In genomic region chr6:132446842-132447241, GRCh38 we compare ENCODE assay signal across 26 cellular contexts. TPM values are rescaled to one million over a fixed set of nuclear protein-coding genes. Genes with fewer than 3 reads are reported as not detected.
DNase-seq lines count a peak whose midpoint lies in the region; ATAC-seq, FAIRE-seq and TF ChIP-seq lines count a peak whose summit lies in the region.
"Had no signal": no experiment of that assay in that cellular context is flagged by ENCODE, and none has a peak within 500 bp of the region (broad histone marks: within the 10 kb centered on the region; RNA-seq: fewer than 3 reads in every experiment).

No MANE protein-coding gene starts in this region.

- no peak overlapping the region for H2AFZ ChIP-seq in GM23248
- H2AFZ ChIP-seq in K562 (ENCODE audit: low read depth, low read length), result no peak overlapping the region
- H2AFZ ChIP-seq: PC-9 had no signal

- H3K9me1 ChIP-seq in K562 (ENCODE audit: control insufficient read depth, insufficient read depth, low read length), result no peaks in the 10 kb centered on the region

- POLR2A ChIA-PET in A549 (lab: Yijun Ruan, JAX) (no interaction called here), K562 (lab: Yijun Ruan, JAX) (no interaction called here)

- FAIRE-seq in A549 (lab: Jason Lieb, UNC), result no peak
- FAIRE-seq in K562 (lab: Jason Lieb, UNC), result no peak
- FAIRE-seq: GM12891, H54 had no signal

- ATAC-seq in A549 (no peak), K562 (no peak)
- ATAC-seq: CD8-positive, alpha-beta T cell had no signal

- H3K36me3 ChIP-seq in GM23248 (ENCODE audit: low read depth), result peaks cover 12% of the 10 kb centered on the region; the same call in 1 of the 2 replicates
- H3K36me3 ChIP-seq in K562 (ENCODE audit: control insufficient read depth, insufficient read depth, low read length), result no peaks in the 10 kb centered on the region
- H3K36me3 ChIP-seq: MG63, SJSA1 had no signal

- CTCF ChIA-PET in A549 (lab: Yijun Ruan, JAX) (interaction anchor here (0.5 to 1.9 kb wide), 3 partner anchors 9 to 146 kb away, joined by 3 to 5 read pairs (median 5); no protein-coding TSS in a partner anchor), K562 (lab: Yijun Ruan, JAX; ENCODE audit: low intra/inter-chr PET ratio) (no interaction called here)

- H3K27ac Mint-ChIP-seq in nephron progenitor cell, result peak overlapping the region; percentile 68
- H3K27ac Mint-ChIP-seq in endothelial cell (ENCODE audit: unreplicated experiment), result no peak overlapping the region
- H3K27ac Mint-ChIP-seq: CD8-positive, alpha-beta T cell had no signal

- H3K4me2 ChIP-seq in A549 (no peak overlapping the region), GM23248 (ENCODE audit: unreplicated experiment) (peak overlapping the region; percentile 74), K562 (ENCODE audit: insufficient read depth, low read length) (no peak overlapping the region)
- H3K4me2 ChIP-seq: PC-9 had no signal

- H4K20me1 ChIP-seq in GM23248 (ENCODE audit: insufficient read depth) (no peaks in the 10 kb centered on the region), K562 (replicated peaks; ENCODE audit: control insufficient read depth, insufficient read depth, low read length) (no peaks in the 10 kb centered on the region)

- H3F3A ChIP-seq in GM23248 (ENCODE audit: insufficient read depth), result peaks cover 42% of the 10 kb centered on the region

- TF ChIP-seq RAD21 in A549 (conservative IDR thresholded peaks at IDR 0.05 in 1 of 2, IDR thresholded peaks at IDR 0.05 in 1 of 2) (no peak), K562 (CRISPR knock-in tag; conservative IDR thresholded peaks at IDR 0.05 in 1 of 2, IDR thresholded peaks at IDR 0.05 in 1 of 2) (no peak)

- H3K27me3 ChIP-seq in GM23248 (replicated peaks; ENCODE audit: insufficient read depth) (no peaks in the 10 kb centered on the region), K562 (ENCODE audit: control insufficient read depth in 2 of 2, insufficient read depth in 2 of 2, low read length in 2 of 2) (no peaks in the 10 kb centered on the region)
- H3K27me3 ChIP-seq: MG63, SJSA1 had no signal

- TF ChIP-seq CTCF in A549 (IDR thresholded peaks at IDR 0.05) (no peak), K562 (IDR thresholded peaks at IDR 0.05 in 2 of 3, conservative IDR thresholded peaks at IDR 0.05 in 1 of 3; ENCODE audit: insufficient read depth in 2 of 3, low read depth in 1 of 3, low read length in 3 of 3) (no peak), nephron progenitor cell (IDR thresholded peaks at IDR 0.05) (no peak), lower leg skin (IDR thresholded peaks at IDR 0.05) (no peak), endothelial cell (IDR thresholded peaks at IDR 0.05; ENCODE audit: unreplicated experiment) (no peak)

- no TSS peak for BruUV-seq in K562 (replicated peaks; lab: Mats Ljungman, UMichigan)

- H3K4me1 ChIP-seq in A549 (peaks cover 20% of the 10 kb centered on the region), GM23248 (ENCODE audit: insufficient read depth) (peaks cover 37% of the 10 kb centered on the region), K562 (replicated peaks in 1 of 2; ENCODE audit: control insufficient read depth in 2 of 2, insufficient read depth in 2 of 2, low read length in 2 of 2) (no peaks in the 10 kb centered on the region)

- H3K9me3 ChIP-seq in A549 (peaks cover 14% of the 10 kb centered on the region), GM23248 (ENCODE audit: low read depth) (no peaks in the 10 kb centered on the region), K562 (replicated peaks; ENCODE audit: control insufficient read depth, insufficient read depth, low read depth, low read length) (no peaks in the 10 kb centered on the region)

- H3K9me3 Mint-ChIP-seq in nephron progenitor cell, result peaks cover 18% of the 10 kb centered on the region
- no peaks in the 10 kb centered on the region for H3K9me3 Mint-ChIP-seq in endothelial cell (ENCODE audit: unreplicated experiment)

- H3K4me1 Mint-ChIP-seq in nephron progenitor cell, result no peaks in the 10 kb centered on the region
- no peaks in the 10 kb centered on the region for H3K4me1 Mint-ChIP-seq in endothelial cell (ENCODE audit: unreplicated experiment)

- H3K9me2 ChIP-seq in GM23248 (ENCODE audit: insufficient read depth), result no peaks in the 10 kb centered on the region

- H3K27ac ChIP-seq in A549, result no peak overlapping the region
- peak overlapping the region; percentile 88 for H3K27ac ChIP-seq in GM23248
- no peak overlapping the region for H3K27ac ChIP-seq in K562 (ENCODE audit: extremely low read depth, low read depth, low read length)
- H3K27ac ChIP-seq: C4-2B, PC-9, SJSA1 had no signal

- H3K9ac ChIP-seq in GM23248, result no peak overlapping the region
- no peak overlapping the region for H3K9ac ChIP-seq in K562 (ENCODE audit: insufficient read depth in 1 of 2, low read depth in 2 of 2, low read length in 2 of 2)

- intact Hi-C loops in K562 (cut with micrococcal nuclease), result no loop called here
- intact Hi-C loops in lower leg skin (cut with DNase I; ENCODE audit: low total_unique reads), result no loop called here

- in situ Hi-C loops in GM23248 (cut with MboI), result no loop called here
- in situ Hi-C loops in K562 (cut with MboI), result no loop called here

- DNase-seq in A549 (ENCODE audit: low read depth in 1 of 2, low spot score in 1 of 2), result no peak
- DNase-seq in GM23248, result no peak
- DNase-seq in K562 (ENCODE audit: extremely low read depth in 1 of 4, low spot score in 3 of 4), result no peak
- no peak for DNase-seq in nephron progenitor cell
- no peak for DNase-seq in lower leg skin (ENCODE audit: low spot score in 2 of 2)
- DNase-seq in NCI-H146 treated with DMSO at 0.1 percent for 48 hours (lab: John Stamatoyannopoulos, UW; ENCODE audit: unreplicated experiment), result no peak
- DNase-seq in COLO668 (lab: John Stamatoyannopoulos, UW; ENCODE audit: unreplicated experiment), result no peak
- no peak for DNase-seq in endothelial cell (ENCODE audit: low spot score)
- DNase-seq: CD8-positive, alpha-beta T cell; DMS 273 treated with DMSO at 0.1 percent for 48 hours; DMS79; GF-D8; KG1; MG63; NCI-H1105 treated with DMSO at 0.1 percent for 48 hours; NCI-H146; NCI-H2029; NCI-H446 treated with DMSO at 0.1 percent for 48 hours; NCI-H526; NK-92 treated with Interleukin-12 subunit alpha and Interleukin-12 subunit beta, amount 100 ng/mL, for 24 hours; PC-9; Right ventricle myocardium superior had no signal

- peaks cover 36% of the 10 kb centered on the region for H3K36me3 Mint-ChIP-seq in nephron progenitor cell (ENCODE audit: low read depth)
- H3K36me3 Mint-ChIP-seq in endothelial cell (ENCODE audit: low read depth, unreplicated experiment), result peaks cover 14% of the 10 kb centered on the region

- H3K4me3 ChIP-seq in A549 (no peak overlapping the region), GM23248 (no peak overlapping the region), K562 (no peak overlapping the region), lower leg skin (ENCODE audit: low read depth, poor library complexity, severe bottlenecking) (no peak overlapping the region)
- H3K4me3 ChIP-seq: MG63, PC-9, SJSA1 had no signal

- H3K79me2 ChIP-seq in GM23248 (ENCODE audit: insufficient read depth) (no peaks in the 10 kb centered on the region), K562 (ENCODE audit: control insufficient read depth, insufficient read depth, low read length) (no peaks in the 10 kb centered on the region)

- WGBS in A549 (ENCODE audit: missing lambda C conversion rate), result 89% methylated on average over 5 of the region's 5 CpGs
- 97 to 98% methylated on average over 5 of the region's 5 CpGs for WGBS in GM23248 (ENCODE audit: low coverage in 1 of 2, low lambda C conversion rate in 2 of 2, missing lambda C conversion rate in 2 of 2), 2 experiments
- 57% methylated on average over 5 of the region's 5 CpGs for WGBS in K562 (ENCODE audit: insufficient coverage, low coverage, missing lambda C conversion rate)
- WGBS in lower leg skin, 2 donors, result 92 to 94% methylated on average over 5 of the region's 5 CpGs

- H3K27me3 Mint-ChIP-seq in nephron progenitor cell (ENCODE audit: low read depth, poor library complexity) (no peaks in the 10 kb centered on the region), endothelial cell (ENCODE audit: unreplicated experiment) (no peaks in the 10 kb centered on the region)

- no peak for TF ChIP-seq POLR2A in A549 (IDR thresholded peaks at IDR 0.05; ENCODE audit: low read length)
- TF ChIP-seq POLR2A in K562 (conservative IDR thresholded peaks at IDR 0.05), result no peak
- no peak for TF ChIP-seq POLR2A in lower leg skin (IDR thresholded peaks at IDR 0.05)

- TF ChIP-seq EP300 in A549 (IDR thresholded peaks at IDR 0.05), result no peak
- TF ChIP-seq EP300 in K562 (IDR thresholded peaks at IDR 0.05; ENCODE audit: low read length), result no peak

- H3K4me3 Mint-ChIP-seq in nephron progenitor cell, result no peak overlapping the region
- no peak overlapping the region for H3K4me3 Mint-ChIP-seq in endothelial cell (ENCODE audit: unreplicated experiment)
- H3K4me3 Mint-ChIP-seq: CD8-positive, alpha-beta T cell had no signal

TF ChIP-seq in K562, 482 proteins besides CTCF, POLR2A, EP300 and RAD21 (continues in another document):
- no peak for TF ChIP-seq NRF1 (conservative IDR thresholded peaks at IDR 0.05 in 1 of 2, IDR thresholded peaks at IDR 0.05 in 1 of 2)

RNA-seq across cellular contexts. Expression of gene MOXD1, which starts 45.6 kb away (rescaled TPM):
- 1.4 and 1.5 TPM in 2 replicates for polyA plus RNA-seq in A549 (2011; rRNA removed)
- 0.32 and 0.39 TPM in 2 replicates for polyA plus RNA-seq in A549 (2012; cell fraction: cytosol; rRNA removed)
- polyA plus RNA-seq in A549 (2012; cell fraction: nucleus; rRNA removed), result 0.23 and 0.43 TPM in 2 replicates
- 2.4 to 3.0 TPM (median 2.6 TPM) in 3 replicates for polyA plus RNA-seq in A549 (2017; fragmentation: RNase III; extraction: RNeasy Plus Mini Kit Qiagen cat#74134 plus additional on column Dnase treatment)
- polyA minus RNA-seq in A549 (2011; rRNA and poly(A)+ RNA removed), result 0.50 and 1.1 TPM in 2 replicates
- total RNA-seq in GM23248 (2014; rRNA removed; shearing (Covaris generic)), result 522 and 528 TPM in 2 replicates
- polyA plus RNA-seq in GM23248 (2016; fragmentation: Nextera tagmentation; extraction: Ambion mirVana), result 557 and 564 TPM in 2 replicates
- total RNA-seq in K562 (2011; cell fraction: chromatin; rRNA removed; ENCODE audit: low replicate concordance), result not detected in 2 replicates
- not detected in 2 replicates for total RNA-seq in K562 (2011; cell fraction: nucleolus; rRNA removed)
- not detected in 2 replicates for total RNA-seq in K562 (2011; cell fraction: nucleoplasm; rRNA removed)
- total RNA-seq in K562 (2014; rRNA removed), result not detected in 2 replicates
- not detected in 2 replicates for total RNA-seq in K562 (2014; rRNA removed; fragmentation: Illumina TruSeq; extraction: Trizol)
- total RNA-seq in K562 (2015; rRNA removed; fragmentation: Illumina TruSeq; extraction: Trizol), result not detected in 2 replicates
- 0.04 TPM in 1 of 2 replicates, not detected in the other for total RNA-seq in K562 (2021)
- not detected in 2 replicates for polyA plus RNA-seq in K562 (2011; rRNA removed)
- not detected in 2 replicates for polyA plus RNA-seq in K562 (2011; cell fraction: cytosol; rRNA removed)
- not detected in 2 replicates for polyA plus RNA-seq in K562 (2011; cell fraction: nucleus; rRNA removed)
- not detected in 2 replicates for polyA plus RNA-seq in K562 (2012)
- polyA plus RNA-seq in K562 (2014; fragmentation: Illumina TruSeq; extraction: Trizol), result not detected in 2 replicates
- not detected for polyA plus RNA-seq in K562 (2014; fragmentation: Nextera tagmentation; extraction: Ambion mirVana)
- polyA plus RNA-seq in K562 (2014; rRNA removed), result not detected in 2 replicates
- polyA minus RNA-seq in K562 (2011; rRNA and poly(A)+ RNA removed), result not detected in 2 replicates
- polyA minus RNA-seq in K562 (2011; cell fraction: cytosol; rRNA and poly(A)+ RNA removed), result not detected in 2 replicates
- polyA minus RNA-seq in K562 (2011; cell fraction: nucleus; rRNA and poly(A)+ RNA removed), result not detected in 2 replicates
- 10 to 100 TPM; 12.8 to 17.8 (median 13.9) TPM for total RNA-seq in lower leg skin
- total RNA-seq in endothelial cell (ENCODE audit: unreplicated experiment), result 0.08 TPM
- total RNA-seq: CD8-positive, alpha-beta T cell had no signal

Comparison
In these comparisons a context has a peak if more than half of its experiments do, and no peak if none do; other contexts are left out.
1. RNA of gene MOXD1, which starts 45.6 kb away (total RNA-seq): 522 to 528 TPM in GM23248; 12.8 to 17.8 TPM in lower leg skin, 0.08 TPM in endothelial cell (single experiment) and 0.04 TPM in K562; every median in the first group is over 10 times any median in the second.
2. Of the 35 proteins assayed by ChIP-seq in both K562 and A549: peak only in K562: none; only in A549: none; in both: MAFK; in neither: 34.